1 cellular context compared by ENCODE assay signal in genomic region chr14:75293920-75294648, GRCh38.
TF ChIP-seq lines count a peak whose summit lies in the region.

No MANE protein-coding gene starts in this region.

TF ChIP-seq in HepG2, 621 proteins besides CTCF, POLR2A, EP300 and RAD21 (continued from another document and continues in another):
- TF ChIP-seq PRDM10 (CRISPR knock-in tag; IDR thresholded peaks at IDR 0.05; ENCODE audit: low read depth) (peak; percentile 77; the same call in 1 of the 2 replicates), NONO (IDR thresholded peaks at IDR 0.05) (no peak), NONO (CRISPR knock-in tag; conservative IDR thresholded peaks at IDR 0.05) (peak; percentile 70), FOXK1 (CRISPR knock-in tag; IDR thresholded peaks at IDR 0.05; ENCODE audit: borderline replicate concordance, low read depth) (peak; percentile 76; the same call in 1 of the 2 replicates), SOX5 (CRISPR knock-in tag; IDR thresholded peaks at IDR 0.05; ENCODE audit: borderline replicate concordance) (peak; percentile 42; the same call in 1 of the 2 replicates), AFF4 (CRISPR knock-in tag; IDR thresholded peaks at IDR 0.05) (no peak), KLF11 (CRISPR knock-in tag; IDR thresholded peaks at IDR 0.05) (no peak), ZNF879 (CRISPR knock-in tag; IDR thresholded peaks at IDR 0.05) (no peak), SRSF4 (IDR thresholded peaks at IDR 0.05; ENCODE audit: low read depth, low read length, poor library complexity, severe bottlenecking) (no peak), ZNF441 (CRISPR knock-in tag; IDR thresholded peaks at IDR 0.05; ENCODE audit: borderline replicate concordance) (peak; percentile 52; the same call in 1 of the 2 replicates), YEATS2 (CRISPR knock-in tag; IDR thresholded peaks at IDR 0.05; ENCODE audit: borderline replicate concordance) (peak; percentile 79; the same call in 1 of the 2 replicates), POGK (CRISPR knock-in tag; conservative IDR thresholded peaks at IDR 0.05) (0 out of 2 replicates have a peak, but pooled peaks have one; percentile 13), GLMP (CRISPR knock-in tag; IDR thresholded peaks at IDR 0.05; ENCODE audit: borderline replicate concordance) (0 out of 2 replicates have a peak, but pooled peaks have one; percentile 47), SOX13 (IDR thresholded peaks at IDR 0.05) (no peak), SOX13 (CRISPR knock-in tag; conservative IDR thresholded peaks at IDR 0.05 in 1 of 2, IDR thresholded peaks at IDR 0.05 in 1 of 2) (peak in 1 of 2 experiments; percentile 43; a peak in 1 of 4 replicates), HOXA3 (CRISPR knock-in tag; IDR thresholded peaks at IDR 0.05) (peak; percentile 78; the same call in 1 of the 2 replicates), TGIF2 (CRISPR knock-in tag; IDR thresholded peaks at IDR 0.05) (peak; percentile 64; the same call in 1 of the 2 replicates), CENPBD1 (CRISPR knock-in tag; IDR thresholded peaks at IDR 0.05; ENCODE audit: borderline replicate concordance, low read depth) (no peak), ZNF589 (CRISPR knock-in tag; conservative IDR thresholded peaks at IDR 0.05) (no peak), CREB1 (IDR thresholded peaks at IDR 0.05) (peak; percentile 80), CREB1 (CRISPR knock-in tag; IDR thresholded peaks at IDR 0.05) (peak; percentile 42; the same call in 1 of the 2 replicates), ZFP90 (CRISPR knock-in tag; IDR thresholded peaks at IDR 0.05; ENCODE audit: borderline replicate concordance) (no peak), IRF2 (CRISPR knock-in tag; IDR thresholded peaks at IDR 0.05) (peak; percentile 48; the same call in 1 of the 2 replicates), ZBTB42 (CRISPR knock-in tag; IDR thresholded peaks at IDR 0.05) (peak; percentile 34; the same call in 1 of the 2 replicates), HNF4A (CRISPR knock-in tag; IDR thresholded peaks at IDR 0.05) (peak; percentile 27; the same call in 1 of the 2 replicates), SAFB2 (CRISPR knock-in tag; IDR thresholded peaks at IDR 0.05; ENCODE audit: borderline replicate concordance, low read depth) (0 out of 2 replicates have a peak, but pooled peaks have one; percentile 30), ZNF331 (CRISPR knock-in tag; IDR thresholded peaks at IDR 0.05) (peak; percentile 27; the same call in 1 of the 2 replicates), BORCS8-MEF2B (CRISPR knock-in tag; IDR thresholded peaks at IDR 0.05) (peak; percentile 69; the same call in 1 of the 2 replicates), ETV5 (CRISPR knock-in tag; IDR thresholded peaks at IDR 0.05; ENCODE audit: borderline replicate concordance) (peak; percentile 95), ZNF30 (CRISPR knock-in tag; IDR thresholded peaks at IDR 0.05) (no peak), MAX (IDR thresholded peaks at IDR 0.05) (peak; percentile 61), POGZ (CRISPR knock-in tag; IDR thresholded peaks at IDR 0.05) (peak; percentile 52; the same call in 1 of the 2 replicates), HBP1 (CRISPR knock-in tag; IDR thresholded peaks at IDR 0.05; ENCODE audit: low read depth) (peak; percentile 90), ZNF142 (CRISPR knock-in tag; IDR thresholded peaks at IDR 0.05) (0 out of 2 replicates have a peak, but pooled peaks have one; percentile 28), HNRNPLL (IDR thresholded peaks at IDR 0.05; ENCODE audit: low read depth, low read length, poor library complexity, severe bottlenecking) (no peak), ATF2 (CRISPR knock-in tag; IDR thresholded peaks at IDR 0.05) (0 out of 2 replicates have a peak, but pooled peaks have one; percentile 24), GABPA (IDR thresholded peaks at IDR 0.05; ENCODE audit: low read depth, low read length) (0 out of 2 replicates have a peak, but pooled peaks have one; percentile 25), GABPA (CRISPR knock-in tag; IDR thresholded peaks at IDR 0.05; ENCODE audit: low read depth) (peak; percentile 72), ZNF501 (CRISPR knock-in tag; IDR thresholded peaks at IDR 0.05) (peak; percentile 73), ZNF205 (CRISPR knock-in tag; IDR thresholded peaks at IDR 0.05) (0 out of 2 replicates have a peak, but pooled peaks have one; percentile 22)
